1 cellular context compared by ENCODE assay signal in the genomic region with DNA sequence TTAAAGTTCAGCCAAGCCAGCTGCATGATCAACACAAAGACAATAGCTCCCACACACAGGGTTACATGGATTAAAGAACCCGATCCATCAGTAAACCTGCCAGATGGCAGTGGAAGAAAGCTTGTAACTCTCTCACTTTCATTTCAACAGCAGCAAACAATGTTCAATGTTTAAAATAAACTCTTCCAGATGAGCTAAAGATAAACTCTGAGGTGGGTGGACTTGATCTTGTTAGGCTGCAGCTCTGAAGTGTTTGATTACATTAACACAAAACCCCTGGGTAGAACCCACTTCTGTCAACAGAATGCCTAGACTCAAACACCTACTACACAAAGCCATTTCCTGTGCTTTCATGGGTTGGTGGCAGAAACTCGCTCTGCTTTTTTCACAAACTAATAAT.
TF ChIP-seq lines count a peak whose summit lies in the region.

No MANE protein-coding gene starts in this region.

TF ChIP-seq in GM12878, 131 proteins besides CTCF, POLR2A, EP300 and RAD21:
- TF ChIP-seq ATF7 (IDR thresholded peaks at IDR 0.05; ENCODE audit: low read depth) (no peak), NR2C1 (IDR thresholded peaks at IDR 0.05) (no peak), CUX1 (IDR thresholded peaks at IDR 0.05; ENCODE audit: insufficient replicate concordance, low read depth, low read length) (no peak), NR2F1 (conservative IDR thresholded peaks at IDR 0.05) (no peak), IRF4 (IDR thresholded peaks at IDR 0.05; ENCODE audit: low read depth, low read length) (no peak), CBFB (IDR thresholded peaks at IDR 0.05; ENCODE audit: low read depth) (no peak), MLLT1 (IDR thresholded peaks at IDR 0.05) (no peak), ZNF207 (IDR thresholded peaks at IDR 0.05; ENCODE audit: borderline replicate concordance) (no peak), ATF2 (IDR thresholded peaks at IDR 0.05; ENCODE audit: low read length) (no peak), PBX3 (IDR thresholded peaks at IDR 0.05; ENCODE audit: insufficient replicate concordance, low read depth, low read length) (no peak), CHD4 (IDR thresholded peaks at IDR 0.05) (no peak), POU2F2 (IDR thresholded peaks at IDR 0.05; ENCODE audit: borderline replicate concordance, low read depth, low read length) (no peak), IRF3 (IDR thresholded peaks at IDR 0.05) (no peak), CBX3 (IDR thresholded peaks at IDR 0.05; ENCODE audit: borderline replicate concordance, low read depth) (no peak), ZNF622 (IDR thresholded peaks at IDR 0.05) (no peak), SIN3A (IDR thresholded peaks at IDR 0.05; ENCODE audit: low read depth, low read length) (no peak), SMC3 (IDR thresholded peaks at IDR 0.05; ENCODE audit: borderline replicate concordance, low read length) (no peak), EGR1 (IDR thresholded peaks at IDR 0.05; ENCODE audit: borderline replicate concordance in 1 of 2, low read depth in 2 of 2, low read length in 2 of 2) (no peak)
